In the genomic region with DNA sequence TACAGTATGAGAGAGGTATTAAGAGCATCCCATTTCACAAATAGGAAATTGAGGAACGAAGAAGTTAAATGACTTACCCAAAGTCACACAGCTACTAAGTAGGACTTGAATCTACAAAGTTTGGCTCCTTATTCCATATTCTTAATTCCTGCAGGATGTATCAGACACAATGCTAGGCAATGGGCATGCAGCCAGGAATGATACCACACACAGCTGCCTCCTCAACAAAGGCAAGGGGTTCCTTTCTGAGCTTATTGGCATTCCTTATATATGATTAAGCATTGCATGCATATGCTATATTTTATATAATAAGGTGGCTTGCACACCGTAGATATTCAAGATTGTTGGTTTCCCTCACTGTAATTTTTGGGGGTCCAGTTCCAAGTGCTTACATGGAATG, we compare ENCODE assay signal across 16 cellular contexts. TPM values are rescaled to one million over a fixed set of nuclear protein-coding genes. Genes with fewer than 3 reads are reported as not detected.
DNase-seq lines count a peak whose midpoint lies in the region; ATAC-seq and TF ChIP-seq lines count a peak whose summit lies in the region.
"Had no signal": no experiment of that assay in that cellular context is flagged by ENCODE, and none has a peak within 500 bp of the region (broad histone marks: within the 10 kb centered on the region; RNA-seq: fewer than 3 reads in every experiment).

No MANE protein-coding gene starts in this region.

- DNase-seq in Daoy (ENCODE audit: low read depth) (peak; percentile 96), NCI-H1105 treated with DMSO at 0.1 percent for 48 hours (lab: John Stamatoyannopoulos, UW) (peak; percentile 36), astrocyte of the spinal cord (ENCODE audit: low read depth, low spot score) (peak; percentile 88), lung microvascular endothelial cell (ENCODE audit: low read depth in 2 of 2) (peak; percentile 11 to 89), head of caudate nucleus (no peak), left colon (no peak), GM10266 (ENCODE audit: extremely low spot score) (no peak)
- no peak for DNase-seq in activated naive CD4-positive, alpha-beta T cell treated with anti-CD3 and anti-CD28 coated beads, Interleukin-2, amount 50 U/mL, for 16 hours
- DNase-seq: activated T-cell treated with anti-CD3 and anti-CD28 coated beads for 4 hours, Caco-2, NCI-H1436, nephron progenitor cell, spleen, uterus had no signal

- no peak for TF ChIP-seq CTCF in astrocyte of the spinal cord (IDR thresholded peaks at IDR 0.05; ENCODE audit: low read depth, low read length)
- TF ChIP-seq CTCF in GM10266 (IDR thresholded peaks at IDR 0.05; ENCODE audit: control insufficient read depth, insufficient read depth, low read depth, missing control alignments) = no peak

- in situ Hi-C loops in astrocyte of the spinal cord (cut with HindIII; ENCODE audit: low sequenced_read_pairs) = no loop called here

- no peak for ATAC-seq in left colon
- ATAC-seq: esophagus mucosa had no signal

- intact Hi-C loops in head of caudate nucleus (cut with DNase I) (no loop called here), left colon (cut with DNase I, micrococcal nuclease) (no loop called here)

- H3K4me3 ChIP-seq in astrocyte of the spinal cord (ENCODE audit: low read depth, low read length) = no peak overlapping the region
- H3K4me3 ChIP-seq: ascending aorta, spleen, uterus had no signal

RNA-seq across cellular contexts. Expression of gene JUN, which starts 34.2 kb away (rescaled TPM):
- total RNA-seq in Daoy (2014; rRNA removed; shearing (Covaris generic)) = 161 and 165 TPM in 2 replicates
- total RNA-seq in lung microvascular endothelial cell (48.4 and 152 TPM in 2 replicates), left colon (100 to 1,000 TPM; 184 to 199 TPM)

Comparison
In these comparisons a context has a peak if more than half of its experiments do, and no peak if none do; other contexts are left out.
1. DNase-seq: peak in Daoy (single experiment), NCI-H1105 treated with DMSO at 0.1 percent for 48 hours (single experiment), astrocyte of the spinal cord (single experiment) and lung microvascular endothelial cell (2 of 2); none in head of caudate nucleus (0 of 42), activated naive CD4-positive, alpha-beta T cell treated with anti-CD3 and anti-CD28 coated beads, Interleukin-2, amount 50 U/mL, for 16 hours (single experiment), left colon (0 of 2) and GM10266 (single experiment).